Comparison of ENCODE assay signal across 10 cellular contexts in genomic region chr4:123304151-123305021, GRCh38.
DNase-seq lines count a peak whose midpoint lies in the region; ATAC-seq and TF ChIP-seq lines count a peak whose summit lies in the region.
"Had no signal": no experiment of that assay in that cellular context is flagged by ENCODE, and none has a peak within 500 bp of the region (broad histone marks: within the 10 kb centered on the region; RNA-seq: fewer than 3 reads in every experiment).

No MANE protein-coding gene starts in this region.

- peak overlapping the region; percentile 58 for H3K4me3 Mint-ChIP-seq in neural crest cell

- H3K27me3 Mint-ChIP-seq in neural crest cell (ENCODE audit: low read depth): no peaks in the 10 kb centered on the region

- H3K4me3 ChIP-seq in SJCRH30 (peak overlapping the region; percentile 35), A673 (ENCODE audit: low read depth, low read length, poor library complexity, severe bottlenecking) (no peak overlapping the region)
- H3K4me3 ChIP-seq: skin epidermis had no signal

- peaks cover 27% of the 10 kb centered on the region for H3K4me1 ChIP-seq in SJCRH30
- peaks cover 25% of the 10 kb centered on the region for H3K4me1 ChIP-seq in A673 (ENCODE audit: insufficient read depth, low read length, poor library complexity, severe bottlenecking)

- H3K9me3 ChIP-seq in SJCRH30 (replicated peaks) (no peaks in the 10 kb centered on the region; the same call in 1 of the 2 replicates), A673 (ENCODE audit: low read depth, low read length, poor library complexity, severe bottlenecking) (no peaks in the 10 kb centered on the region)

- peaks cover 3% of the 10 kb centered on the region for H3K36me3 Mint-ChIP-seq in neural crest cell (ENCODE audit: low read depth)

- peak overlapping the region; percentile 53 for H3K27ac ChIP-seq in SJCRH30
- H3K27ac ChIP-seq in A673 (ENCODE audit: low read depth, low read length, poor library complexity, severe bottlenecking): no peak overlapping the region
- H3K27ac ChIP-seq: skin epidermis had no signal

- CTCF ChIA-PET in A673 (lab: Charles Lee): no interaction called here

- POLR2A ChIA-PET in A673 (lab: Charles Lee; ENCODE audit: low non-redundant PET): interaction anchor here (0.5 kb wide), 1 partner anchor 671 kb away, joined by 3 read pairs; no protein-coding TSS in a partner anchor

- peaks cover 59% of the 10 kb centered on the region for H3K4me1 Mint-ChIP-seq in neural crest cell

- H3K36me3 ChIP-seq in SJCRH30 (no peaks in the 10 kb centered on the region), A673 (ENCODE audit: insufficient read depth, low read length, poor library complexity, severe bottlenecking) (no peaks in the 10 kb centered on the region)

- ATAC-seq in HG03095 (IDR thresholded peaks at IDR 0.05; ENCODE audit: unreplicated experiment): peak; percentile 84

- DNase-seq in GM19238 (ENCODE audit: insufficient read length, low spot score): peak; percentile 11
- peak; percentile 35 to 52 for DNase-seq in SJCRH30
- peak; percentile 36 for DNase-seq in neural crest cell (ENCODE audit: low read depth, low spot score)
- DNase-seq in A673 (ENCODE audit: low spot score): no peak
- no peak for DNase-seq in GDM1 (lab: John Stamatoyannopoulos, UW)
- DNase-seq in NCI-H226: no peak
- DNase-seq in erythroblast (lab: John Stamatoyannopoulos, UW): no peak
- DNase-seq: NCI-H1105 had no signal

- BruUV-seq in A673 (replicated peaks; lab: Mats Ljungman, UMichigan): no TSS peak

- intact Hi-C loops in A673 (cut with micrococcal nuclease; ENCODE audit: unreplicated experiment): no loop called here

- peaks cover 3% of the 10 kb centered on the region for H3K9me3 Mint-ChIP-seq in neural crest cell

- no peak for TF ChIP-seq POLR2A in erythroblast (IDR thresholded peaks at IDR 0.05; ENCODE audit: low read length)

- H3K27ac Mint-ChIP-seq in neural crest cell (ENCODE audit: unreplicated experiment): peak overlapping the region; percentile 79

- H3K27me3 ChIP-seq in SJCRH30: no peaks in the 10 kb centered on the region
- H3K27me3 ChIP-seq in A673 (replicated peaks; ENCODE audit: insufficient read depth, low read depth, low read length, poor library complexity): no peaks in the 10 kb centered on the region

- TF ChIP-seq CTCF in neural crest cell (conservative IDR thresholded peaks at IDR 0.05) (no peak), A673 (conservative IDR thresholded peaks at IDR 0.05; ENCODE audit: low read depth, low read length) (no peak)

Comparison
In these comparisons a context has a peak if more than half of its experiments do, and no peak if none do; other contexts are left out.
1. DNase-seq: peak in GM19238 (single experiment), SJCRH30 (2 of 2) and neural crest cell (single experiment); none in A673 (single experiment), GDM1 (single experiment), NCI-H226 (single experiment) and erythroblast (0 of 2).